In the genomic region with DNA sequence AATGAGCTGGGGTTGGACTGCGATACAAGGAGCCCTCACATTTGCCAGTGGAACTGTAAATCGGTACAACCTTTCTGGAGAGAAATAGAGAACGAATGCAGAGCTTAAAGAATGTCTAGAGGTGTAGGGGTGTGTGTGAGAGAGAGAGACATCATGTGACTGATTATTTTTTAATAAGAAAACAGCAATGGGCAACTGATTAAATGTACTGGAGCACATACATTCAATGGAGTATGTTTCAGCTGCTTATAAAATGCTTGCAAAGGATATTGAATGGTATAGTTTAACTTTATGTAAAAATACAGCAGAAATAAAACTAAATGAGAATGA, we compare ENCODE assay signal across 8 cellular contexts. TPM values are rescaled to one million over a fixed set of nuclear protein-coding genes. Genes with fewer than 3 reads are reported as not detected.
A peak's percentile ranks its signal among the peaks of the same experiment; 100 is the strongest.
DNase-seq lines count a peak whose midpoint lies in the region; ATAC-seq, FAIRE-seq and TF ChIP-seq lines count a peak whose summit lies in the region.

No MANE protein-coding gene starts in this region.

- peaks cover 34% of the 10 kb centered on the region for H3K27me3 Mint-ChIP-seq in activated naive CD4-positive, alpha-beta T cell treated with anti-CD3 and anti-CD28 coated beads, Interleukin-2, amount 10 ng/mL, durations not matched to agents 7 days and 5 days
- peaks cover 34% of the 10 kb centered on the region for H3K27me3 Mint-ChIP-seq in activated naive CD8-positive, alpha-beta T cell treated with anti-CD3 and anti-CD28 coated beads for 36 hours

- peak overlapping the region; percentile 97 for H2AFZ ChIP-seq in keratinocyte (ENCODE audit: control insufficient read depth, low read length)

- CTCF ChIA-PET in activated naive CD4-positive, alpha-beta T cell treated with anti-CD3 and anti-CD28 coated beads, Interleukin-2, amount 10 ng/mL, durations not matched to agents 7 days and 5 days (lab: Charles Lee) = interaction anchor here (1.1 kb wide), 1 partner anchor 269 kb away, joined by 3 read pairs; no protein-coding TSS in a partner anchor

- peak overlapping the region; percentile 63 for H3K4me3 Mint-ChIP-seq in activated naive CD4-positive, alpha-beta T cell treated with anti-CD3 and anti-CD28 coated beads, Interleukin-2, amount 10 ng/mL, durations not matched to agents 7 days and 5 days
- H3K4me3 Mint-ChIP-seq in activated naive CD8-positive, alpha-beta T cell treated with anti-CD3 and anti-CD28 coated beads for 36 hours = peak overlapping the region; percentile 76

- no peaks in the 10 kb centered on the region for H3K27me3 ChIP-seq in keratinocyte (ENCODE audit: control insufficient read depth, extremely low read depth, insufficient read depth, low read length)

- no peaks in the 10 kb centered on the region for H3K9me1 ChIP-seq in keratinocyte (ENCODE audit: control insufficient read depth, extremely low read depth, insufficient read depth, low read length)

- H3K36me3 Mint-ChIP-seq in activated naive CD4-positive, alpha-beta T cell treated with anti-CD3 and anti-CD28 coated beads, Interleukin-2, amount 10 ng/mL, durations not matched to agents 7 days and 5 days = no peaks in the 10 kb centered on the region
- no peaks in the 10 kb centered on the region for H3K36me3 Mint-ChIP-seq in activated naive CD8-positive, alpha-beta T cell treated with anti-CD3 and anti-CD28 coated beads for 36 hours

- peak overlapping the region; percentile 49 to 84 (median 83) for H3K4me3 ChIP-seq in keratinocyte (ENCODE audit: control insufficient read depth in 2 of 3, extremely low read depth in 1 of 3, insufficient read depth in 2 of 3, low read depth in 1 of 3, low read length in 3 of 3)

- peaks cover 7% of the 10 kb centered on the region for H3K4me1 Mint-ChIP-seq in activated naive CD4-positive, alpha-beta T cell treated with anti-CD3 and anti-CD28 coated beads, Interleukin-2, amount 10 ng/mL, durations not matched to agents 7 days and 5 days
- peaks cover 7% of the 10 kb centered on the region for H3K4me1 Mint-ChIP-seq in activated naive CD8-positive, alpha-beta T cell treated with anti-CD3 and anti-CD28 coated beads for 36 hours

- H3K9me3 Mint-ChIP-seq in activated naive CD4-positive, alpha-beta T cell treated with anti-CD3 and anti-CD28 coated beads, Interleukin-2, amount 10 ng/mL, durations not matched to agents 7 days and 5 days = no peaks in the 10 kb centered on the region
- H3K9me3 Mint-ChIP-seq in activated naive CD8-positive, alpha-beta T cell treated with anti-CD3 and anti-CD28 coated beads for 36 hours = no peaks in the 10 kb centered on the region

- no peaks in the 10 kb centered on the region for H3K79me2 ChIP-seq in keratinocyte (ENCODE audit: control insufficient read depth, insufficient read depth, low read length)

- H3K9me3 ChIP-seq in keratinocyte (ENCODE audit: control insufficient read depth, low read depth, low read length) = no peaks in the 10 kb centered on the region

- H3K36me3 ChIP-seq in keratinocyte (ENCODE audit: control insufficient read depth in 2 of 2, extremely low read depth in 1 of 2, insufficient read depth in 2 of 2, low read length in 2 of 2) = no peaks in the 10 kb centered on the region

- no peaks in the 10 kb centered on the region for H4K20me1 ChIP-seq in keratinocyte (ENCODE audit: control insufficient read depth, extremely low read depth, insufficient read depth, low read length)

- dilution Hi-C loops in keratinocyte (cut with MboI; ENCODE audit: extremely low pct_ligation_motif_present, low sequenced_read_pairs) = no loop called here

- H3K27ac Mint-ChIP-seq in activated naive CD4-positive, alpha-beta T cell treated with anti-CD3 and anti-CD28 coated beads, Interleukin-2, amount 10 ng/mL, durations not matched to agents 7 days and 5 days = no peak overlapping the region
- H3K27ac Mint-ChIP-seq in activated naive CD8-positive, alpha-beta T cell treated with anti-CD3 and anti-CD28 coated beads for 36 hours = no peak overlapping the region

- no peak for DNase-seq in activated naive CD4-positive, alpha-beta T cell treated with anti-CD3 and anti-CD28 coated beads, Interleukin-2, amount 10 ng/mL, durations not matched to agents 7 days and 5 days
- no peak for DNase-seq in activated naive CD4-positive, alpha-beta T cell treated with anti-CD3 and anti-CD28 coated beads, Interleukin-2, amount 50 U/mL, for 16 hours
- DNase-seq in activated naive CD8-positive, alpha-beta T cell treated with anti-CD3 and anti-CD28 coated beads for 36 hours = no peak
- DNase-seq in keratinocyte (ENCODE audit: low read depth, low spot score) (no peak), superior temporal gyrus (ENCODE audit: extremely low spot score) (peak; percentile 71), NCI-H2227 treated with DMSO at 0.1 percent for 48 hours (lab: John Stamatoyannopoulos, UW) (no peak)
- DNase-seq in central memory CD4-positive, alpha-beta T cell = no peak

- peak; percentile 48 for FAIRE-seq in keratinocyte (lab: Jason Lieb, UNC)

- TF ChIP-seq CTCF in keratinocyte (optimal IDR thresholded peaks at IDR 0.05 in 1 of 3, IDR thresholded peaks at IDR 0.05 in 1 of 3, conservative IDR thresholded peaks at IDR 0.05 in 1 of 3; ENCODE audit: extremely low read depth in 1 of 3, insufficient read depth in 2 of 3, low read length in 3 of 3) = no peak

- H3K4me2 ChIP-seq in keratinocyte (ENCODE audit: control insufficient read depth, extremely low read depth, insufficient read depth, low read depth, low read length) = peak overlapping the region; percentile 96

- ATAC-seq in HG03066 (IDR thresholded peaks at IDR 0.05; ENCODE audit: low read depth, unreplicated experiment) = peak; percentile 35

- peaks cover 6% of the 10 kb centered on the region for H3K4me1 ChIP-seq in keratinocyte (ENCODE audit: control insufficient read depth, extremely low read depth, insufficient read depth, low read length)

- peak overlapping the region; percentile 90 for H3K9ac ChIP-seq in keratinocyte (ENCODE audit: control insufficient read depth, extremely low read depth, insufficient read depth, low read length)

- peak overlapping the region; percentile 94 for H3K27ac ChIP-seq in keratinocyte (ENCODE audit: control insufficient read depth, insufficient read depth, low read length)

RNA-seq across cellular contexts. Expression of a gene that starts 0.4 kb away (rescaled TPM):
- under 1 TPM; 0.24 to 0.25 TPM for total RNA-seq in activated naive CD8-positive, alpha-beta T cell treated with anti-CD3 and anti-CD28 coated beads for 36 hours
- 3.3 to 5.1 TPM (median 4.1 TPM) in 3 replicates for polyA plus RNA-seq in keratinocyte
- 0.97 TPM for polyA plus RNA-seq in keratinocyte (2011; ENCODE audit: low read depth)
- polyA plus RNA-seq in keratinocyte (2011; cell fraction: cytosol; rRNA removed) = 2.5 and 4.3 TPM in 2 replicates
- polyA plus RNA-seq in keratinocyte (2011; cell fraction: nucleus; rRNA removed) = 4.3 and 5.8 TPM in 2 replicates
- polyA plus RNA-seq in keratinocyte (2012; ENCODE audit: low replicate concordance) = 0.83 and 3.3 TPM in 2 replicates
- polyA minus RNA-seq in keratinocyte = 0.96 to 1.3 TPM in 2 of 3 replicates, not detected in the other
- polyA minus RNA-seq in keratinocyte (2011; cell fraction: cytosol; rRNA and poly(A)+ RNA removed) = not detected
- 1.3 and 1.6 TPM in 2 replicates for polyA minus RNA-seq in keratinocyte (2011; cell fraction: nucleus; rRNA and poly(A)+ RNA removed)
